In genomic region chr14:67819563-67820411, GRCh38 we compare ENCODE assay signal across 8 cellular contexts. TPM values are rescaled to one million over a fixed set of nuclear protein-coding genes. Genes with fewer than 3 reads are reported as not detected.
DNase-seq lines count a peak whose midpoint lies in the region; FAIRE-seq and TF ChIP-seq lines count a peak whose summit lies in the region.

TSS of gene RAD51B (plus strand) at chr14:67819779.

- no peaks in the 10 kb centered on the region for H3K9me3 Mint-ChIP-seq in CD8-positive, alpha-beta memory T cell

- no peak within 1 kb of the TSS for H4K8ac ChIP-seq in mesendoderm (ENCODE audit: low read depth, low read length)

- no peaks in the 10 kb centered on the region for H3K27me3 ChIP-seq in CD8-positive, alpha-beta memory T cell (ENCODE audit: insufficient read depth, low read length, poor library complexity, severe bottlenecking)
- H3K27me3 ChIP-seq in NT2/D1 (ENCODE audit: insufficient read depth, insufficient read length) (no peaks in the 10 kb centered on the region), mesendoderm (ENCODE audit: insufficient read depth, low read length, poor library complexity) (no peaks in the 10 kb centered on the region)

- WGBS in mesendoderm (ENCODE audit: extremely low coverage, insufficient coverage, low lambda C conversion rate), result no CpG with 5 or more reads among the region's 30 CpGs

- CTCF ChIA-PET in CD8-positive, alpha-beta memory T cell (lab: Charles Lee), result interaction anchor here (1.0 kb wide), 1 partner anchor 151 kb away, joined by 3 read pairs; no protein-coding TSS in a partner anchor

- peak within 1 kb of the TSS; percentile 86 to 99 (median 96) for H3K27ac Mint-ChIP-seq in CD8-positive, alpha-beta memory T cell

- peak within 1 kb of the TSS; percentile 19 for H2BK120ac ChIP-seq in mesendoderm (ENCODE audit: low read depth, low read length)

- POLR2A ChIA-PET in CD8-positive, alpha-beta memory T cell (lab: Charles Lee), result interaction anchor here (0.7 to 0.8 kb wide), 2 partner anchors 401 to 558 kb away, joined by 3 to 4 read pairs; no protein-coding TSS in a partner anchor

- in situ Hi-C loops in endometrial microvascular endothelial cells (cut with HindIII; ENCODE audit: inconsistent ontology term, low pct_unique_long_range_greater_than_20kb, low sequenced_read_pairs), result no loop called here

- H3K56ac ChIP-seq in mesendoderm (ENCODE audit: low read length), result peak within 1 kb of the TSS; percentile 95

- H3K36me3 Mint-ChIP-seq in CD8-positive, alpha-beta memory T cell, result peaks cover 0 to 27% (median 2%) of the 10 kb centered on the region in 3 donors

- peak within 1 kb of the TSS; percentile 28 for H2BK5ac ChIP-seq in mesendoderm (ENCODE audit: low read length)

- H3K9ac ChIP-seq in NT2/D1 (ENCODE audit: insufficient read length, low read depth) (peak within 1 kb of the TSS; percentile 87), mesendoderm (ENCODE audit: low read length) (peak within 1 kb of the TSS; percentile 93)

- peak within 1 kb of the TSS; percentile 94 to 100 (median 98) for H3K4me3 Mint-ChIP-seq in CD8-positive, alpha-beta memory T cell

- H3K79me1 ChIP-seq in mesendoderm (ENCODE audit: low read length), result peaks cover 5% of the 10 kb centered on the region

- H2AK5ac ChIP-seq in mesendoderm (ENCODE audit: low read length), result no peak within 1 kb of the TSS

- peak; percentile 99 for FAIRE-seq in HTR-8/SVneo (lab: Jason Lieb, UNC)

- H3K36me3 ChIP-seq in CD8-positive, alpha-beta memory T cell (ENCODE audit: insufficient read depth, low read length), result no peaks in the 10 kb centered on the region
- H3K36me3 ChIP-seq in NT2/D1 (ENCODE audit: insufficient read depth, insufficient read length, low read length), result peaks cover 8% of the 10 kb centered on the region
- H3K36me3 ChIP-seq in mesendoderm (ENCODE audit: control insufficient read depth, insufficient read depth, low read length), result no peaks in the 10 kb centered on the region

- H3K4me2 ChIP-seq in mesendoderm (ENCODE audit: low read length), result peak within 1 kb of the TSS; percentile 98

- peak; percentile 76 to 90 (median 85) for DNase-seq in CD8-positive, alpha-beta memory T cell
- DNase-seq in GM20000 (ENCODE audit: low spot score) (peak; percentile 85), HTR-8/SVneo (ENCODE audit: insufficient read length, low spot score) (peak; percentile 100), NT2/D1 (ENCODE audit: low read depth, low spot score) (peak; percentile 40), mesendoderm (peak; percentile 91)
- DNase-seq in activated CD8-positive, alpha-beta memory T cell treated with anti-CD3 and anti-CD28 coated beads for 48 hours (ENCODE audit: low read depth in 2 of 3, low spot score in 2 of 3), result peak; percentile 54 to 71 (median 67)
- peak; percentile 69 for DNase-seq in stimulated activated CD8-positive, alpha-beta memory T cell treated with anti-CD3 and anti-CD28 coated beads, Interleukin-12 subunit alpha, Interleukin-12 subunit beta, amount 100 ng/mL, for 4 hours (ENCODE audit: low read depth)

- H3K4me1 Mint-ChIP-seq in CD8-positive, alpha-beta memory T cell, result peaks cover 37 to 49% (median 40%) of the 10 kb centered on the region in 3 donors

- H3K27ac ChIP-seq in CD8-positive, alpha-beta memory T cell (ENCODE audit: low read depth, low read length), result peak within 1 kb of the TSS; percentile 84
- H3K27ac ChIP-seq in mesendoderm (ENCODE audit: low read depth, low read length), result no peak within 1 kb of the TSS

- peak within 1 kb of the TSS; percentile 79 for H3K4ac ChIP-seq in mesendoderm (ENCODE audit: low read depth, low read length)

- H3K23ac ChIP-seq in mesendoderm (ENCODE audit: low read length), result peak within 1 kb of the TSS; percentile 33

- H3K18ac ChIP-seq in mesendoderm (ENCODE audit: low read length), result peak within 1 kb of the TSS; percentile 89

- peaks cover 8% of the 10 kb centered on the region for H3K79me2 ChIP-seq in mesendoderm (ENCODE audit: control insufficient read depth, insufficient read depth, low read length)

- peak within 1 kb of the TSS; percentile 48 for H4K5ac ChIP-seq in mesendoderm (ENCODE audit: low read length)

- H2BK15ac ChIP-seq in mesendoderm (replicated peaks; ENCODE audit: low read depth), result no peak within 1 kb of the TSS

- peak within 1 kb of the TSS; percentile 99 for H3K4me3 ChIP-seq in CD8-positive, alpha-beta memory T cell (ENCODE audit: low read length)
- H3K4me3 ChIP-seq in NT2/D1 (ENCODE audit: insufficient read length, low read depth) (peak within 1 kb of the TSS; percentile 84), mesendoderm (ENCODE audit: low read length) (peak within 1 kb of the TSS; percentile 98)

- H3K27me3 Mint-ChIP-seq in CD8-positive, alpha-beta memory T cell, result peaks cover 0 to 5% of the 10 kb centered on the region in 2 donors

- H3K4me1 ChIP-seq in CD8-positive, alpha-beta memory T cell (ENCODE audit: insufficient read depth, low read length), result peaks cover 35% of the 10 kb centered on the region
- H3K4me1 ChIP-seq in NT2/D1 (ENCODE audit: insufficient read depth, insufficient read length) (peaks cover 5% of the 10 kb centered on the region), mesendoderm (ENCODE audit: control insufficient read depth, low read depth, low read length) (peaks cover 9% of the 10 kb centered on the region)

- no peak for TF ChIP-seq CTCF in GM20000 (IDR thresholded peaks at IDR 0.05; ENCODE audit: extremely low read depth, missing control alignments)

- H3K9me3 ChIP-seq in CD8-positive, alpha-beta memory T cell (ENCODE audit: low read length), result no peaks in the 10 kb centered on the region
- no peaks in the 10 kb centered on the region for H3K9me3 ChIP-seq in NT2/D1 (ENCODE audit: insufficient read depth, low read length)

RNA-seq across cellular contexts. Expression of gene RAD51B, which starts in this region (rescaled TPM):
- 10 to 100 TPM; 17.4 to 22.9 TPM for total RNA-seq in CD8-positive, alpha-beta memory T cell
- polyA plus RNA-seq in CD8-positive, alpha-beta memory T cell, result 15.7 TPM
- total RNA-seq in endometrial microvascular endothelial cells (ENCODE audit: inconsistent ontology term), result 16.4 TPM
- polyA plus RNA-seq in mesendoderm (2013, experiment 1 of 2), result 3.0 TPM
- polyA plus RNA-seq in mesendoderm (2013, experiment 2 of 2), result 3.5 TPM

Comparison
In these comparisons a context has a peak if more than half of its experiments do, and no peak if none do; other contexts are left out.
1. DNase-seq: peak in every context shown above with its lines; median percentile 100 in HTR-8/SVneo; 91 in mesendoderm; 85 in CD8-positive, alpha-beta memory T cell; 85 in GM20000; 69 in stimulated activated CD8-positive, alpha-beta memory T cell treated with anti-CD3 and anti-CD28 coated beads, Interleukin-12 subunit alpha, Interleukin-12 subunit beta, amount 100 ng/mL, for 4 hours; 67 in activated CD8-positive, alpha-beta memory T cell treated with anti-CD3 and anti-CD28 coated beads for 48 hours; 40 in NT2/D1.